Comparison of ENCODE assay signal across 17 cellular contexts in the genomic region with DNA sequence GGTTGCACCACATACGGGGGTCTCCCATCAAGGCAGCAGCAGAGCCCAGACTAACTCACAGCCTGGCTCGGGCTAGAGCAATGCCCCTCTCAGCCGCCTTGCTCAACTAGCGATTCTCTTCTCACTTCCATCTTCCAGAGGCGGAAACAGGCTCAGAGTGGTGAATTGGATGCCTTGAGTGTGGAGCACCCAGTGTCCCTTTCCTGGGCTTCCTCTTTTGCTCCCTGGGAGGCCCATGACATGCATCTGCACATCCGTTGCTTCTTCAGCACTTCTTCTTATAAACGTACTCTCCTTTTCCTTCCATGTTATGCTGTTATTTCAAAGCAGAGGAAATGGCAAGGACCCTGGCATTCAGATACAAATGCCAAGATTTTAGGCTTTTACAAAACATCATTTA. TPM values are rescaled to one million over a fixed set of nuclear protein-coding genes. Genes with fewer than 3 reads are reported as not detected.
DNase-seq lines count a peak whose midpoint lies in the region; ATAC-seq and TF ChIP-seq lines count a peak whose summit lies in the region.
"Had no signal": no experiment of that assay in that cellular context is flagged by ENCODE, and none has a peak within 500 bp of the region (broad histone marks: within the 10 kb centered on the region; RNA-seq: fewer than 3 reads in every experiment).

No MANE protein-coding gene starts in this region.

- peaks cover 0 to 43% (median 9%) of the 10 kb centered on the region in 4 donors for H3K4me1 ChIP-seq in tibial nerve
- H3K4me1 ChIP-seq: HAP-1, SJCRH30 had no signal

- DNase-seq in T-helper 1 cell, result no peak
- DNase-seq in MV-4-11 (lab: John Stamatoyannopoulos, UW), result peak; percentile 91
- DNase-seq in T-helper 17 cell, result no peak
- no peak for DNase-seq in tibial nerve (ENCODE audit: low spot score in 2 of 2)
- no peak for DNase-seq in SK-N-DZ (ENCODE audit: low spot score)
- no peak for DNase-seq in epidermal melanocyte (ENCODE audit: insufficient read length, low spot score)
- DNase-seq: Calu3; CD4-positive, alpha-beta T cell; DMS79; NCI-H1930; NCI-H2171; NCI-H446 treated with DMSO at 0.1 percent for 48 hours; NCI-H748 treated with DMSO at 0.1 percent for 48 hours; SJCRH30 had no signal

- no peaks in the 10 kb centered on the region for H3K36me3 ChIP-seq in tibial nerve
- H3K36me3 ChIP-seq: HAP-1, SJCRH30 had no signal

- H3K4me3 Mint-ChIP-seq in T-helper 1 cell treated with Interleukin-12 subunit alpha and Interleukin-12 subunit beta and Interleukin-4 antibody, amounts not matched to agents 30 μg/mL and 1 μg/mL, for 36 hours, result no peak overlapping the region
- peak overlapping the region; percentile 41 for H3K4me3 Mint-ChIP-seq in T-helper 17 cell
- no peak overlapping the region for H3K4me3 Mint-ChIP-seq in stimulated activated memory B cell treated with anti-CD40 and anti-IgM and Interleukin-4, amounts not matched to agents 10 μg/mL and 1 μg/mL and 100 μg/mL, for 72 hours
- H3K4me3 Mint-ChIP-seq: CD4-positive, alpha-beta T cell had no signal

- no peaks in the 10 kb centered on the region for H3K9me3 Mint-ChIP-seq in T-helper 1 cell treated with Interleukin-12 subunit alpha and Interleukin-12 subunit beta and Interleukin-4 antibody, amounts not matched to agents 30 μg/mL and 1 μg/mL, for 36 hours
- no peaks in the 10 kb centered on the region for H3K9me3 Mint-ChIP-seq in stimulated activated memory B cell treated with anti-CD40 and anti-IgM and Interleukin-4, amounts not matched to agents 10 μg/mL and 1 μg/mL and 100 μg/mL, for 72 hours
- H3K9me3 Mint-ChIP-seq: CD4-positive, alpha-beta T cell had no signal

- H3K27ac Mint-ChIP-seq in T-helper 1 cell treated with Interleukin-12 subunit alpha and Interleukin-12 subunit beta and Interleukin-4 antibody, amounts not matched to agents 30 μg/mL and 1 μg/mL, for 36 hours, result peak overlapping the region; percentile 41
- H3K27ac Mint-ChIP-seq in T-helper 17 cell, result no peak overlapping the region
- no peak overlapping the region for H3K27ac Mint-ChIP-seq in stimulated activated memory B cell treated with anti-CD40 and anti-IgM and Interleukin-4, amounts not matched to agents 10 μg/mL and 1 μg/mL and 100 μg/mL, for 72 hours
- H3K27ac Mint-ChIP-seq: CD4-positive, alpha-beta T cell had no signal

- no peak for ATAC-seq in T-helper 17 cell
- ATAC-seq in stimulated activated memory B cell treated with anti-CD40 and anti-IgM and Interleukin-4, amounts not matched to agents 10 μg/mL and 1 μg/mL and 100 μg/mL, for 72 hours, result no peak

- TF ChIP-seq CTCF in tibial nerve (IDR thresholded peaks at IDR 0.05), result no peak

- no peak overlapping the region for H3K4me3 ChIP-seq in tibial nerve
- H3K4me3 ChIP-seq: HAP-1, SJCRH30 had no signal

- peak; percentile 50 to 65 for TF ChIP-seq EP300 in tibial nerve (IDR thresholded peaks at IDR 0.05)

- WGBS in tibial nerve, 2 donors, result 78 to 79% methylated on average over 6 to 7 of the region's 7 CpGs

- H3K27me3 ChIP-seq in tibial nerve, result peaks cover 0 to 47% of the 10 kb centered on the region in 2 donors

- H3K36me3 Mint-ChIP-seq in T-helper 1 cell treated with Interleukin-12 subunit alpha and Interleukin-12 subunit beta and Interleukin-4 antibody, amounts not matched to agents 30 μg/mL and 1 μg/mL, for 36 hours (ENCODE audit: low read depth), result no peaks in the 10 kb centered on the region
- H3K36me3 Mint-ChIP-seq in T-helper 17 cell (ENCODE audit: low read depth), result no peaks in the 10 kb centered on the region
- H3K36me3 Mint-ChIP-seq in stimulated activated memory B cell treated with anti-CD40 and anti-IgM and Interleukin-4, amounts not matched to agents 10 μg/mL and 1 μg/mL and 100 μg/mL, for 72 hours, result no peaks in the 10 kb centered on the region

- peaks cover 15% of the 10 kb centered on the region for H3K4me1 Mint-ChIP-seq in T-helper 1 cell treated with Interleukin-12 subunit alpha and Interleukin-12 subunit beta and Interleukin-4 antibody, amounts not matched to agents 30 μg/mL and 1 μg/mL, for 36 hours (ENCODE audit: low read depth)
- H3K4me1 Mint-ChIP-seq in T-helper 17 cell, result peaks cover 16% of the 10 kb centered on the region
- peaks cover 54% of the 10 kb centered on the region for H3K4me1 Mint-ChIP-seq in stimulated activated memory B cell treated with anti-CD40 and anti-IgM and Interleukin-4, amounts not matched to agents 10 μg/mL and 1 μg/mL and 100 μg/mL, for 72 hours

- peaks cover 45% of the 10 kb centered on the region for H3K27me3 Mint-ChIP-seq in T-helper 1 cell treated with Interleukin-12 subunit alpha and Interleukin-12 subunit beta and Interleukin-4 antibody, amounts not matched to agents 30 μg/mL and 1 μg/mL, for 36 hours (ENCODE audit: low read depth)
- H3K27me3 Mint-ChIP-seq in T-helper 17 cell, result peaks cover 44% of the 10 kb centered on the region
- peaks cover 9% of the 10 kb centered on the region for H3K27me3 Mint-ChIP-seq in stimulated activated memory B cell treated with anti-CD40 and anti-IgM and Interleukin-4, amounts not matched to agents 10 μg/mL and 1 μg/mL and 100 μg/mL, for 72 hours

- H3K27ac ChIP-seq in tibial nerve, result no peak overlapping the region
- H3K27ac ChIP-seq: SJCRH30 had no signal

- no peaks in the 10 kb centered on the region for H3K9me3 ChIP-seq in T-helper 17 cell (ENCODE audit: control insufficient read depth, low read length, poor library complexity, severe bottlenecking)
- H3K9me3 ChIP-seq in tibial nerve, result no peaks in the 10 kb centered on the region
- H3K9me3 ChIP-seq: HAP-1, SJCRH30 had no signal

- TF ChIP-seq POLR2A in tibial nerve (IDR thresholded peaks at IDR 0.05), result no peak

RNA-seq across cellular contexts. Expression of gene IQSEC1, which starts 2.1 kb away (rescaled TPM):
- total RNA-seq in T-helper 17 cell (100 to 1,000 TPM; 114 to 128 TPM), tibial nerve (10 to 100 TPM; 58.2 to 77.5 (median 68.6) TPM)
- 13.8 and 17.7 TPM in 2 replicates for polyA plus RNA-seq in SK-N-DZ (2014; cell fraction: cytosol; rRNA removed)
- 18.1 and 36.8 TPM in 2 replicates for polyA plus RNA-seq in SK-N-DZ (2014; cell fraction: nucleus; rRNA removed)
